Comparison of ENCODE assay signal across 18 cellular contexts in genomic region chr22:39353346-39353745, GRCh38. TPM values are rescaled to one million over a fixed set of nuclear protein-coding genes. Genes with fewer than 3 reads are reported as not detected.
DNase-seq lines count a peak whose midpoint lies in the region; ATAC-seq and TF ChIP-seq lines count a peak whose summit lies in the region.
"Had no signal": no experiment of that assay in that cellular context is flagged by ENCODE, and none has a peak within 500 bp of the region (broad histone marks: within the 10 kb centered on the region; RNA-seq: fewer than 3 reads in every experiment).

No MANE protein-coding gene starts in this region.

- no peaks in the 10 kb centered on the region for H3K9me3 ChIP-seq in BLaER1
- H3K9me3 ChIP-seq: psoas muscle, transverse colon had no signal

- peak overlapping the region; percentile 100 for H3K4me2 ChIP-seq in BLaER1

- H4K20me1 ChIP-seq in BLaER1, result peaks cover 65% of the 10 kb centered on the region

- no peaks in the 10 kb centered on the region for H3K36me3 Mint-ChIP-seq in effector memory CD8-positive, alpha-beta T cell (ENCODE audit: insufficient read depth)
- peaks cover under 1% of the 10 kb centered on the region for H3K36me3 Mint-ChIP-seq in neural crest cell (ENCODE audit: low read depth)
- H3K36me3 Mint-ChIP-seq in activated CD4-positive, alpha-beta T cell treated with anti-CD3 and anti-CD28 coated beads, Interleukin-2, amount 10 ng/mL, durations not matched to agents 24 days and 14 days (ENCODE audit: low read depth), result no peaks in the 10 kb centered on the region

- H3K9me3 Mint-ChIP-seq in effector memory CD8-positive, alpha-beta T cell, result no peaks in the 10 kb centered on the region
- no peaks in the 10 kb centered on the region for H3K9me3 Mint-ChIP-seq in neural crest cell
- H3K9me3 Mint-ChIP-seq in activated CD4-positive, alpha-beta T cell treated with anti-CD3 and anti-CD28 coated beads, Interleukin-2, amount 10 ng/mL, durations not matched to agents 24 days and 14 days, result no peaks in the 10 kb centered on the region
- H3K9me3 Mint-ChIP-seq: activated CD4-positive, alpha-beta memory T cell treated with anti-CD3 and anti-CD28 coated beads, Interleukin-2, amount 10 ng/mL, durations not matched to agents 7 days and 5 days; T-helper 1 cell treated with Interleukin-12 subunit alpha and Interleukin-12 subunit beta and Interleukin-4 antibody, amounts not matched to agents 30 μg/mL and 1 μg/mL, for 36 hours had no signal

- peaks cover 23% of the 10 kb centered on the region for H3K36me3 ChIP-seq in BLaER1
- H3K36me3 ChIP-seq: transverse colon had no signal

- H3K9ac ChIP-seq in BLaER1, result 0 out of 2 replicates have a peak overlapping the region, but pooled peaks have one; percentile 29

- ATAC-seq in effector memory CD8-positive, alpha-beta T cell (replicated peaks), result peak; percentile 30
- ATAC-seq: psoas muscle had no signal

- peak overlapping the region in 1 of 2 donors; percentile 26 for H3K4me3 Mint-ChIP-seq in effector memory CD8-positive, alpha-beta T cell
- peak overlapping the region; percentile 35 for H3K4me3 Mint-ChIP-seq in neural crest cell
- no peak overlapping the region for H3K4me3 Mint-ChIP-seq in activated CD4-positive, alpha-beta T cell treated with anti-CD3 and anti-CD28 coated beads, Interleukin-2, amount 10 ng/mL, durations not matched to agents 24 days and 14 days
- H3K4me3 Mint-ChIP-seq: activated CD4-positive, alpha-beta memory T cell treated with anti-CD3 and anti-CD28 coated beads, Interleukin-2, amount 10 ng/mL, durations not matched to agents 7 days and 5 days; T-helper 1 cell treated with Interleukin-12 subunit alpha and Interleukin-12 subunit beta and Interleukin-4 antibody, amounts not matched to agents 30 μg/mL and 1 μg/mL, for 36 hours had no signal

- peak; percentile 10 for DNase-seq in LHCN-M2 (ENCODE audit: low read depth)
- peak in 1 of 3 experiments; percentile 9 for DNase-seq in effector memory CD8-positive, alpha-beta T cell
- no peak for DNase-seq in neural crest cell (ENCODE audit: low read depth, low spot score)
- no peak for DNase-seq in NCI-H1417 treated with DMSO at 0.1 percent for 48 hours (lab: John Stamatoyannopoulos, UW)
- no peak for DNase-seq in SKM-1 treated with dmso at 0.1 percent for 144 hours (lab: John Stamatoyannopoulos, UW; ENCODE audit: unreplicated experiment)
- no peak for DNase-seq in NCI-H128 (lab: John Stamatoyannopoulos, UW; ENCODE audit: unreplicated experiment)
- no peak for DNase-seq in activated CD4-positive, alpha-beta T cell treated with anti-CD3 and anti-CD28 coated beads, Interleukin-2, amount 10 ng/mL, durations not matched to agents 24 days and 14 days
- DNase-seq: activated CD4-positive, alpha-beta memory T cell treated with anti-CD3 and anti-CD28 coated beads, Interleukin-2, amount 10 ng/mL, durations not matched to agents 7 days and 5 days; effector memory CD4-positive, alpha-beta T cell; kidney glomerular epithelial cell; mesendoderm; NCI-H1105; NCI-H526; psoas muscle; SHP77; transverse colon had no signal

- intact Hi-C loops in activated CD4-positive, alpha-beta T cell treated with anti-CD3 and anti-CD28 coated beads, Interleukin-2, amount 10 ng/mL, durations not matched to agents 24 days and 14 days (cut with micrococcal nuclease), result no loop called here

- H3K27ac Mint-ChIP-seq in effector memory CD8-positive, alpha-beta T cell, result peak overlapping the region in 1 of 2 donors; percentile 79
- H3K27ac Mint-ChIP-seq in neural crest cell (ENCODE audit: unreplicated experiment), result no peak overlapping the region
- H3K27ac Mint-ChIP-seq in activated CD4-positive, alpha-beta T cell treated with anti-CD3 and anti-CD28 coated beads, Interleukin-2, amount 10 ng/mL, durations not matched to agents 24 days and 14 days, result no peak overlapping the region
- H3K27ac Mint-ChIP-seq: activated CD4-positive, alpha-beta memory T cell treated with anti-CD3 and anti-CD28 coated beads, Interleukin-2, amount 10 ng/mL, durations not matched to agents 7 days and 5 days; T-helper 1 cell treated with Interleukin-12 subunit alpha and Interleukin-12 subunit beta and Interleukin-4 antibody, amounts not matched to agents 30 μg/mL and 1 μg/mL, for 36 hours had no signal

- H3K27ac ChIP-seq in BLaER1, result peak overlapping the region; percentile 55; the same call in 1 of the 2 replicates
- H3K27ac ChIP-seq: psoas muscle, transverse colon had no signal

- no peak for TF ChIP-seq CTCF in neural crest cell (conservative IDR thresholded peaks at IDR 0.05)

- H3K4me1 ChIP-seq in BLaER1, result peaks cover 80% of the 10 kb centered on the region

- H3K27me3 Mint-ChIP-seq in effector memory CD8-positive, alpha-beta T cell, result peaks cover 21 to 40% of the 10 kb centered on the region in 2 donors
- no peaks in the 10 kb centered on the region for H3K27me3 Mint-ChIP-seq in neural crest cell (ENCODE audit: low read depth)
- peaks cover 25% of the 10 kb centered on the region for H3K27me3 Mint-ChIP-seq in activated CD4-positive, alpha-beta T cell treated with anti-CD3 and anti-CD28 coated beads, Interleukin-2, amount 10 ng/mL, durations not matched to agents 24 days and 14 days

- H3K4me1 Mint-ChIP-seq in effector memory CD8-positive, alpha-beta T cell (ENCODE audit: low read depth in 2 of 2), result peaks cover 4 to 12% of the 10 kb centered on the region in 2 donors
- peaks cover 30% of the 10 kb centered on the region for H3K4me1 Mint-ChIP-seq in neural crest cell
- peaks cover 7% of the 10 kb centered on the region for H3K4me1 Mint-ChIP-seq in activated CD4-positive, alpha-beta T cell treated with anti-CD3 and anti-CD28 coated beads, Interleukin-2, amount 10 ng/mL, durations not matched to agents 24 days and 14 days

- H3K27me3 ChIP-seq in BLaER1, result no peaks in the 10 kb centered on the region

- H3K4me3 ChIP-seq in BLaER1, result no peak overlapping the region
- H3K4me3 ChIP-seq: psoas muscle, transverse colon had no signal

RNA-seq across cellular contexts. Expression of gene SYNGR1, which starts 3.6 kb away (rescaled TPM):
- total RNA-seq in LHCN-M2 (2014; rRNA removed) (0.45 and 4.0 TPM in 2 replicates), neural crest cell (30.0 and 30.4 TPM in 2 replicates)
- polyA plus RNA-seq in LHCN-M2 (2012), result 14.0 TPM
- total RNA-seq in activated CD4-positive, alpha-beta T cell treated with anti-CD3 and anti-CD28 coated beads, Interleukin-2, amount 10 ng/mL, durations not matched to agents 24 days and 14 days, result not detected in 2 replicates

RNA-seq across cellular contexts. Expression of gene RPL3, which starts 33.9 kb away (rescaled TPM):
- total RNA-seq in LHCN-M2 (2014; rRNA removed) (1,098 and 1,908 TPM in 2 replicates), neural crest cell (2,294 and 2,333 TPM in 2 replicates)
- polyA plus RNA-seq in LHCN-M2 (2012), result 2,349 TPM
- 2,129 and 2,132 TPM in 2 replicates for total RNA-seq in activated CD4-positive, alpha-beta T cell treated with anti-CD3 and anti-CD28 coated beads, Interleukin-2, amount 10 ng/mL, durations not matched to agents 24 days and 14 days

RNA-seq across cellular contexts. Expression of gene TAB1, which starts 46.2 kb away (rescaled TPM):
- total RNA-seq in LHCN-M2 (2014; rRNA removed) (14.8 and 16.2 TPM in 2 replicates), neural crest cell (33.8 and 38.3 TPM in 2 replicates)
- polyA plus RNA-seq in LHCN-M2 (2012), result 15.2 TPM
- 24.9 and 27.0 TPM in 2 replicates for total RNA-seq in activated CD4-positive, alpha-beta T cell treated with anti-CD3 and anti-CD28 coated beads, Interleukin-2, amount 10 ng/mL, durations not matched to agents 24 days and 14 days
